ENCODE assay signal across 18 cellular contexts in the genomic region with DNA sequence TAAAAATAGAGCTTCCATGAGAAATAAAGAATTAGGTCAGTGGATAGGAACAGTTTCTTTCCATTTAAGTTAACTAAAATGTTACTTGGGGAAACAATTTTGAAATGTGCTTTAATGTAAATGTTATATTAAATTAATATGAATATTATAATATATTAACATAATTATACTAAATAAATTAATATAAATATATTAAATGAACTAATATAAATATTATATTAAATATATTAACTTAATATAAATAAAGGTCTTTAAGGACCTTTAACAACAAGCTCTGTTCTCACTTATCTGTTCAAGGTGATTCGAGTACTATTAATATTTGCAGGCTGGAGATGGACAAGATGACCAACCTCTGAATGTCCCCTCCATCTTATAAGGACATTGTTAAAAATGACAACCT.
"Had no signal": no experiment of that assay in that cellular context is flagged by ENCODE, and none has a peak within 500 bp of the region (broad histone marks: within the 10 kb centered on the region; RNA-seq: fewer than 3 reads in every experiment).

No MANE protein-coding gene starts in this region.

- H3K27ac Mint-ChIP-seq: activated CD4-positive, alpha-beta memory T cell treated with anti-CD3 and anti-CD28 coated beads, Interleukin-2, amount 10 ng/mL, durations not matched to agents 7 days and 5 days; activated naive CD8-positive, alpha-beta T cell treated with anti-CD3 and anti-CD28 coated beads for 36 hours; activated T-helper 17 cell treated with anti-CD3 and anti-CD28 coated beads, Interleukin-2, amount 50 U/mL, for 72 hours; dendritic cell treated with granulocyte-macrophage colony-stimulating factor and Interleukin-4, amounts not matched to agents 40 ng/mL and 50 ng/mL, for 4 days; naive thymus-derived CD4-positive, alpha-beta T cell; T-cell had no signal

- ATAC-seq: activated T-helper 17 cell treated with anti-CD3 and anti-CD28 coated beads, Interleukin-2, amount 50 U/mL, for 72 hours; naive thymus-derived CD4-positive, alpha-beta T cell; T-cell had no signal

- H3K27me3 Mint-ChIP-seq: activated T-helper 17 cell treated with anti-CD3 and anti-CD28 coated beads, Interleukin-2, amount 50 U/mL, for 72 hours; dendritic cell treated with granulocyte-macrophage colony-stimulating factor and Interleukin-4, amounts not matched to agents 40 ng/mL and 50 ng/mL, for 4 days had no signal

- H3K9me3 ChIP-seq: sigmoid colon, tibial artery, vagina had no signal

- H3K27me3 ChIP-seq: sigmoid colon, tibial artery, vagina had no signal

- DNase-seq: activated CD4-positive, alpha-beta memory T cell treated with anti-CD3 and anti-CD28 coated beads, Interleukin-2, amount 10 ng/mL, durations not matched to agents 7 days and 5 days; activated CD4-positive, alpha-beta T cell treated with anti-CD3 and anti-CD28 coated beads for 48 hours; activated CD4-positive, CD25-positive, alpha-beta regulatory T cell; activated naive CD4-positive, alpha-beta T cell; activated naive CD8-positive, alpha-beta T cell treated with anti-CD3 and anti-CD28 coated beads for 36 hours; activated T-cell treated with anti-CD3 and anti-CD28 coated beads, Interleukin-2, amount 50 U/mL, for 1 hour; amniotic stem cell; effector memory CD4-positive, alpha-beta T cell; mesenchymal stem cell; naive thymus-derived CD4-positive, alpha-beta T cell; sigmoid colon; stimulated activated naive CD4-positive, alpha-beta T cell treated with Interleukin-2 at 50 U/mL for 16 hours; substantia nigra; T-cell; tibial artery had no signal

- H3K4me1 ChIP-seq: sigmoid colon, vagina had no signal

- H3K36me3 ChIP-seq: sigmoid colon, tibial artery, vagina had no signal

- H3K27ac ChIP-seq: tibial artery, vagina had no signal

- H3K4me1 Mint-ChIP-seq: activated naive CD8-positive, alpha-beta T cell treated with anti-CD3 and anti-CD28 coated beads for 36 hours; activated T-helper 17 cell treated with anti-CD3 and anti-CD28 coated beads, Interleukin-2, amount 50 U/mL, for 72 hours; T-cell had no signal

- H3K36me3 Mint-ChIP-seq: activated naive CD8-positive, alpha-beta T cell treated with anti-CD3 and anti-CD28 coated beads for 36 hours; naive thymus-derived CD4-positive, alpha-beta T cell; T-cell had no signal

- H3K9me3 Mint-ChIP-seq: activated CD4-positive, alpha-beta memory T cell treated with anti-CD3 and anti-CD28 coated beads, Interleukin-2, amount 10 ng/mL, durations not matched to agents 7 days and 5 days; dendritic cell treated with granulocyte-macrophage colony-stimulating factor and Interleukin-4, amounts not matched to agents 40 ng/mL and 50 ng/mL, for 4 days had no signal

- H3K4me3 Mint-ChIP-seq: activated CD4-positive, alpha-beta memory T cell treated with anti-CD3 and anti-CD28 coated beads, Interleukin-2, amount 10 ng/mL, durations not matched to agents 7 days and 5 days; activated naive CD8-positive, alpha-beta T cell treated with anti-CD3 and anti-CD28 coated beads for 36 hours; activated T-helper 17 cell treated with anti-CD3 and anti-CD28 coated beads, Interleukin-2, amount 50 U/mL, for 72 hours; dendritic cell treated with granulocyte-macrophage colony-stimulating factor and Interleukin-4, amounts not matched to agents 40 ng/mL and 50 ng/mL, for 4 days; naive thymus-derived CD4-positive, alpha-beta T cell; T-cell had no signal

- H3K4me3 ChIP-seq: sigmoid colon, tibial artery, vagina had no signal
